In the genomic region with DNA sequence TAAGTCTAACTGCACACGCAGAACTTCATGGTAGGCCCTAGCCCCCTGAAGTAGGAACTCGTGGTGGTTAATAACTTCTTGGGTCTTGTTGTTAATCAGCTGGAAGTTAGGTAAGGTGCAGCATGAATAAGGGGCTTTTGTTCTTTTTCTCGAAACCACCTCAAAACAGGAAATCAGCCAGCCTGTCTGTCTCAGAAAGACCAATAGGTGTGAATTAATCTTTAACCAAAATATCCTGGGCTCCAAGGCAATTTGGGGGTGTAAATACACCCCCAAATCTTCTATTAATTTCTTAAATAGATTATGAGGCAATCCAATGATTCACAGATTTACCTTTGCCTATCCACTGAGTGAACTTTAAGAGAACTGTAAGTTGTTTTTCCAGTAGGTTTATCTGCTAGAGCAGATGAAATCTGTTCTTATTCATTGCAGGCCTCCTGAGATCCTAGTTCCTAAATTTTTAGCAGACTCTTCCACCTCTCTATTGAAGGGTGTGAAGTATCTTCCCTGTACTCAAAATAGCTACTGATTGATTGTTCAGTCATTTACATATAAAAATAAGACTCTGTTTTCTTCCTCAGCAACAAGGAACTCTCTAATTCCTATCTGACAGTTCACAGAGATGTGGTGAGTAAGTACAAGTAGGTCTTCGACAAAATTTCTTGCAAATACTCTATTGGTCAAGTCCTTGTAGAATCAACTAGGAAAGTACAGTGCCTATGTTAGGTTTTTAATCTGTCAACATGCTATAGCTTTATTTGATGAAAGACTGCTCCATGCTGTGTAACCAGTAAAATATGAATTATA, we compare ENCODE assay signal across 11 cellular contexts.
DNase-seq lines count a peak whose midpoint lies in the region; ATAC-seq, FAIRE-seq and TF ChIP-seq lines count a peak whose summit lies in the region.
"Had no signal": no experiment of that assay in that cellular context is flagged by ENCODE, and none has a peak within 500 bp of the region (broad histone marks: within the 10 kb centered on the region; RNA-seq: fewer than 3 reads in every experiment).

No MANE protein-coding gene starts in this region.

- H3K36me3 ChIP-seq in Peyer's patch, result no peaks in the 10 kb centered on the region

- peak; percentile 78 for ATAC-seq in GM21390 (IDR thresholded peaks at IDR 0.05; ENCODE audit: unreplicated experiment)
- ATAC-seq in HG03378 (IDR thresholded peaks at IDR 0.05; ENCODE audit: unreplicated experiment), result peak; percentile 89
- ATAC-seq: K562 had no signal

- H3K27me3 ChIP-seq in Peyer's patch, result no peaks in the 10 kb centered on the region

- no peak for FAIRE-seq in GM12892 (lab: Jason Lieb, UNC)
- no peak for FAIRE-seq in urothelium cell line (lab: Jason Lieb, UNC)
- FAIRE-seq: K562 had no signal

- in situ Hi-C loops in GM13977 (cut with MboI; ENCODE audit: low pct_unique_long_range_greater_than_20kb, low sequenced_read_pairs, unreplicated experiment), result no loop called here

- DNase-seq in GM13977 (ENCODE audit: low spot score), result peak; percentile 27
- DNase-seq in kidney glomerular epithelial cell (lab: John Stamatoyannopoulos, UW), result peak; percentile 29
- no peak for DNase-seq in GM12892 (ENCODE audit: insufficient read length)
- no peak for DNase-seq in Peyer's patch
- DNase-seq in urothelium cell line (ENCODE audit: low spot score), result no peak
- no peak for DNase-seq in NCI-H2227 treated with DMSO at 0.1 percent for 48 hours (lab: John Stamatoyannopoulos, UW)
- DNase-seq: activated naive CD4-positive, alpha-beta T cell treated with Interleukin-2 at 50 U/mL for 16 hours; DMS53 had no signal

- TF ChIP-seq POLR2A in GM12892 (IDR thresholded peaks at IDR 0.05; ENCODE audit: low read depth, low read length), result no peak
- no peak for TF ChIP-seq POLR2A in Peyer's patch (IDR thresholded peaks at IDR 0.05)

- H3K4me3 ChIP-seq in Peyer's patch, result no peak overlapping the region
- H3K4me3 ChIP-seq: K562 had no signal

- peaks cover 0 to 3% (median 3%) of the 10 kb centered on the region in 4 donors for H3K4me1 ChIP-seq in Peyer's patch

- no peak for TF ChIP-seq CTCF in GM13977 (IDR thresholded peaks at IDR 0.05; ENCODE audit: extremely low read depth, insufficient read depth, missing control alignments)
- no peak for TF ChIP-seq CTCF in Peyer's patch (IDR thresholded peaks at IDR 0.05)

- no peaks in the 10 kb centered on the region for H3K9me3 ChIP-seq in Peyer's patch

- H3K27ac ChIP-seq in Peyer's patch, result no peak overlapping the region

Comparison
In these comparisons a context has a peak if more than half of its experiments do, and no peak if none do; other contexts are left out.
1. DNase-seq: peak in GM13977 (single experiment) and kidney glomerular epithelial cell (single experiment); none in GM12892 (single experiment), Peyer's patch (0 of 3), urothelium cell line (single experiment) and NCI-H2227 treated with DMSO at 0.1 percent for 48 hours (single experiment).